Comparison of ENCODE assay signal across 8 cellular contexts in the genomic region with DNA sequence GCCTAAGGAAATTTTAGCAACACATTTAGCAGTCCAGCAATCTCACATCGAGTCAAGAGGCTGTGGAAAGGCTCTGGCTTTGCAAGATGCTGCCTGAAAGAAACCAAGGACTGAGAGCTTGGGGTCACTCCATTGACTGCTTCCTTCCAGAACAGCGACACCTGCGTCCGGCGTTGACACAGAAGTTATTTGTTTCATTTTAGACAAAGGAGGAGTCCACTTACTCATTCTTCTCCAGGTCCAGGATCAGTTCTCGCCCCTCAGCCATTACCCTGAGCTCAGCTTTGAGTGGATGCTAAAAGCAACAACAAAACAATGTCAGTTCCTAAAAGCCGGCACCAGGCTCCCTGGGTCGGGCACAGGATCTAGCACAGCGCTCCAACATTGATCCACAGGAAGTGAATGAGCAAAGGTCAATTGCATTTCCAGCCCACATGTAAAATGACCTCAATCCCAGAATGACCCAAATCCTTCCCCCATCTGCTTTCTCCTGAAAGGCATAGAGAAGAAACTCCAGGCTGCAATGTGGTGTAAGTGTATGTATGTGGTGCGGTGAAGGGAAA. TPM values are rescaled to one million over a fixed set of nuclear protein-coding genes. Genes with fewer than 3 reads are reported as not detected.
DNase-seq lines count a peak whose midpoint lies in the region; ATAC-seq and TF ChIP-seq lines count a peak whose summit lies in the region.

No MANE protein-coding gene starts in this region.

- POLR2A ChIA-PET in CD4-positive, alpha-beta memory T cell (lab: Charles Lee; ENCODE audit: partially characterized antibody) = interaction anchor here (0.8 to 11.1 kb wide), 5 partner anchors 7 to 23 kb away, joined by 3 to 125 read pairs (median 4); partner anchors contain the start of gene ADAM19
- POLR2A ChIA-PET in PC-3 (lab: Charles Lee; ENCODE audit: unreplicated experiment) = no interaction called here
- POLR2A ChIA-PET in HEK293T (lab: Yijun Ruan, JAX) = no interaction called here

- BruUV-seq in PC-3 (replicated peaks; lab: Mats Ljungman, UMichigan) = no TSS peak

- ATAC-seq in PC-3 (no peak), psoas muscle (no peak), GM18502 (IDR thresholded peaks at IDR 0.05; ENCODE audit: poor library complexity, unreplicated experiment) (no peak), HG03108 (IDR thresholded peaks at IDR 0.05; ENCODE audit: unreplicated experiment) (no peak)

- H3K4me3 Mint-ChIP-seq in CD4-positive, alpha-beta memory T cell = peak overlapping the region in 6 of 8 donors; percentile 1 to 64 (median 52)

- DNase-seq in CD4-positive, alpha-beta memory T cell = no peak
- DNase-seq in PC-3 (no peak), fibroblast of lung (ENCODE audit: low read depth in 2 of 2) (peak in 1 of 2 donors; percentile 59), psoas muscle (no peak), HEK293T (ENCODE audit: extremely low spot score) (no peak), germinal center (ENCODE audit: low spot score) (no peak)

- 50 to 65% (median 59%) methylated on average over 10 of the region's 10 CpGs for WGBS in psoas muscle, 3 donors

- H3K36me3 ChIP-seq in CD4-positive, alpha-beta memory T cell (ENCODE audit: insufficient read depth, low read length) = peaks cover 36% of the 10 kb centered on the region
- peaks cover 77% of the 10 kb centered on the region for H3K36me3 ChIP-seq in PC-3 (ENCODE audit: low read depth, low read length)
- peaks cover 4% of the 10 kb centered on the region for H3K36me3 ChIP-seq in fibroblast of lung (ENCODE audit: control insufficient read depth, insufficient read depth, low read length)
- no peaks in the 10 kb centered on the region for H3K36me3 ChIP-seq in psoas muscle (ENCODE audit: insufficient read depth in 1 of 2, low read depth in 1 of 2)

- CTCF ChIA-PET in CD4-positive, alpha-beta memory T cell (lab: Charles Lee; ENCODE audit: partially characterized antibody) = no interaction called here
- CTCF ChIA-PET in PC-3 (lab: Charles Lee) (no interaction called here), HEK293T (lab: Yijun Ruan, JAX) (no interaction called here)

- H3K9me3 Mint-ChIP-seq in CD4-positive, alpha-beta memory T cell = no peaks in the 10 kb centered on the region

- peak overlapping the region; percentile 8 for H3K27ac ChIP-seq in CD4-positive, alpha-beta memory T cell (ENCODE audit: low read depth, low read length)
- peak overlapping the region; percentile 44 for H3K27ac ChIP-seq in PC-3 (ENCODE audit: low read length)
- H3K27ac ChIP-seq in fibroblast of lung (ENCODE audit: insufficient read depth, low read length) = peak overlapping the region; percentile 80
- peak overlapping the region; percentile 53 for H3K27ac ChIP-seq in psoas muscle

- peaks cover 95% of the 10 kb centered on the region for H3K79me2 ChIP-seq in PC-3 (ENCODE audit: low read length)
- H3K79me2 ChIP-seq in fibroblast of lung (ENCODE audit: control insufficient read depth, insufficient read depth, low read length) = peaks cover 9% of the 10 kb centered on the region

- peaks cover 73 to 81% of the 10 kb centered on the region in 2 donors for H3K36me3 Mint-ChIP-seq in CD4-positive, alpha-beta memory T cell

- H3K9ac ChIP-seq in PC-3 (ENCODE audit: low read length) = no peak overlapping the region
- no peak overlapping the region for H3K9ac ChIP-seq in fibroblast of lung (ENCODE audit: insufficient read depth, low read length)

- peaks cover 9% of the 10 kb centered on the region; the same call in 1 of the 2 replicates for H4K20me1 ChIP-seq in PC-3 (ENCODE audit: low read length)
- no peaks in the 10 kb centered on the region for H4K20me1 ChIP-seq in fibroblast of lung (ENCODE audit: control insufficient read depth, extremely low read depth, insufficient read depth, low read length)

- peaks cover 83% of the 10 kb centered on the region for H3K4me1 ChIP-seq in CD4-positive, alpha-beta memory T cell (ENCODE audit: insufficient read depth, low read length)
- H3K4me1 ChIP-seq in PC-3 (ENCODE audit: insufficient read depth, low read length) (peaks cover 29% of the 10 kb centered on the region), fibroblast of lung (ENCODE audit: control insufficient read depth, extremely low read depth, insufficient read depth, low read length) (peaks cover 40% of the 10 kb centered on the region), psoas muscle (peaks cover 52% of the 10 kb centered on the region)

- H3K27ac Mint-ChIP-seq in CD4-positive, alpha-beta memory T cell = peak overlapping the region; percentile 40 to 89 (median 80)

- intact Hi-C loops in CD4-positive, alpha-beta memory T cell (cut with micrococcal nuclease) = no loop called here
- intact Hi-C loops in PC-3 (cut with micrococcal nuclease) = no loop called here
- intact Hi-C loops in psoas muscle (cut with DNase I) = loop anchor here (5.0 kb wide), 2 partner anchors 47 to 52 kb away; no protein-coding TSS in a partner anchor

- H2AFZ ChIP-seq in PC-3 (ENCODE audit: low read length) (no peak overlapping the region), fibroblast of lung (ENCODE audit: low read length) (no peak overlapping the region)

- no peaks in the 10 kb centered on the region for H3K9me2 ChIP-seq in PC-3 (replicated peaks; ENCODE audit: low read length)

- H3F3A ChIP-seq in PC-3 (ENCODE audit: low read length, unreplicated experiment) = peaks cover 7% of the 10 kb centered on the region

- H3K4me2 ChIP-seq in PC-3 (ENCODE audit: low read length) (no peak overlapping the region), fibroblast of lung (ENCODE audit: extremely low read depth, insufficient read depth, low read length) (peak overlapping the region; percentile 68)

- no peak overlapping the region for H3K4me3 ChIP-seq in CD4-positive, alpha-beta memory T cell (ENCODE audit: low read length in 2 of 2)
- H3K4me3 ChIP-seq in PC-3 (ENCODE audit: low read length) (no peak overlapping the region), fibroblast of lung (replicated peaks in 1 of 4; ENCODE audit: control extremely low read depth in 1 of 4, insufficient read depth in 1 of 4, low read depth in 3 of 4, low read length in 4 of 4) (no peak overlapping the region), psoas muscle (no peak overlapping the region)

- no peaks in the 10 kb centered on the region for H3K27me3 ChIP-seq in CD4-positive, alpha-beta memory T cell (ENCODE audit: insufficient read depth, low read length)
- H3K27me3 ChIP-seq in PC-3 (ENCODE audit: low read length) = no peaks in the 10 kb centered on the region
- H3K27me3 ChIP-seq in fibroblast of lung (ENCODE audit: control insufficient read depth, insufficient read depth, low read length) = no peaks in the 10 kb centered on the region
- H3K27me3 ChIP-seq in psoas muscle (ENCODE audit: insufficient read depth in 3 of 3, low read length in 2 of 3) = no peaks in the 10 kb centered on the region

- H3K27me3 Mint-ChIP-seq in CD4-positive, alpha-beta memory T cell = no peaks in the 10 kb centered on the region

- peaks cover 58 to 89% (median 75%) of the 10 kb centered on the region in 4 donors for H3K4me1 Mint-ChIP-seq in CD4-positive, alpha-beta memory T cell

- TF ChIP-seq CTCF in PC-3 (conservative IDR thresholded peaks at IDR 0.05; ENCODE audit: low read depth, low read length) = no peak
- no peak for TF ChIP-seq CTCF in fibroblast of lung (conservative IDR thresholded peaks at IDR 0.05 in 1 of 2, IDR thresholded peaks at IDR 0.05 in 1 of 2; ENCODE audit: low read depth in 1 of 2, low read length in 2 of 2)
- TF ChIP-seq CTCF in psoas muscle (IDR thresholded peaks at IDR 0.05) = no peak

- H3K9me3 ChIP-seq in CD4-positive, alpha-beta memory T cell (ENCODE audit: control insufficient read depth in 1 of 2, low read length in 2 of 2) = no peaks in the 10 kb centered on the region
- H3K9me3 ChIP-seq in PC-3 (ENCODE audit: low read length) = no peaks in the 10 kb centered on the region
- no peaks in the 10 kb centered on the region for H3K9me3 ChIP-seq in fibroblast of lung (ENCODE audit: control insufficient read depth, insufficient read depth, low read depth, low read length)
- H3K9me3 ChIP-seq in psoas muscle = no peaks in the 10 kb centered on the region

TF ChIP-seq in HEK293T, 16 proteins besides CTCF, POLR2A, EP300 and RAD21:
- no peak for TF ChIP-seq PKNOX1 (IDR thresholded peaks at IDR 0.05)
- TF ChIP-seq L3MBTL2 (conservative IDR thresholded peaks at IDR 0.05) = no peak
- TF ChIP-seq FOXM1 (IDR thresholded peaks at IDR 0.05; ENCODE audit: borderline replicate concordance) = no peak
- no peak for TF ChIP-seq TARDBP (IDR thresholded peaks at IDR 0.05)
- TF ChIP-seq CTBP1 (IDR thresholded peaks at IDR 0.05; ENCODE audit: borderline replicate concordance) = no peak
- TF ChIP-seq FOXK2 (IDR thresholded peaks at IDR 0.05) = no peak
- TF ChIP-seq HDGF (IDR thresholded peaks at IDR 0.05; ENCODE audit: borderline replicate concordance) = no peak

RNA-seq across cellular contexts. Expression of gene ADAM19, which starts 11.3 kb away (rescaled TPM):
- 10 to 100 TPM; 31.5 to 33.9 TPM for total RNA-seq in CD4-positive, alpha-beta memory T cell
- polyA plus RNA-seq in CD4-positive, alpha-beta memory T cell = 10 to 100 TPM in 1 of 2 donors, 1 to 10 TPM in 1; 1.9 to 24.4 TPM
- total RNA-seq in PC-3 (2014; rRNA removed) (115 and 130 TPM in 2 replicates), fibroblast of lung (13.0 and 17.7 TPM in 2 replicates), psoas muscle (1 to 10 TPM; 1.4 to 4.5 (median 3.1) TPM)
- polyA plus RNA-seq in fibroblast of lung (19.3 and 65.2 TPM in 2 replicates), psoas muscle (under 1 TPM; 0.27 to 0.58 (median 0.39) TPM)
- 18.6 and 77.1 TPM in 2 replicates for polyA plus RNA-seq in fibroblast of lung (2012)
- 41.0 and 120 TPM in 2 replicates for polyA minus RNA-seq in fibroblast of lung (ENCODE audit: low replicate concordance)

Comparison
In these comparisons a context has a peak if more than half of its experiments do, and no peak if none do; other contexts are left out.
1. H3K27ac ChIP-seq: peak in every context shown above with its lines; median percentile 80 in fibroblast of lung; 53 in psoas muscle; 44 in PC-3; 8 in CD4-positive, alpha-beta memory T cell.
2. intact Hi-C loops: an anchor here in psoas muscle (5.0 kb wide); none called in CD4-positive, alpha-beta memory T cell and PC-3.